In genomic region chr12:125065753-125066570, GRCh38 we compare ENCODE assay signal across 8 cellular contexts. TPM values are rescaled to one million over a fixed set of nuclear protein-coding genes. Genes with fewer than 3 reads are reported as not detected.
A peak's percentile ranks its signal among the peaks of the same experiment; 100 is the strongest.
DNase-seq lines count a peak whose midpoint lies in the region; ATAC-seq and TF ChIP-seq lines count a peak whose summit lies in the region.

No MANE protein-coding gene starts in this region.

- H3K27ac ChIP-seq in left lung (peak overlapping the region in 1 of 2 donors; percentile 61), tibial nerve (peak overlapping the region; percentile 47 to 79 (median 70))

- no peak overlapping the region for H3K27ac Mint-ChIP-seq in Caco-2 (ENCODE audit: unreplicated experiment)
- H3K27ac Mint-ChIP-seq in activated naive CD8-positive, alpha-beta T cell treated with anti-CD3 and anti-CD28 coated beads, Interleukin-2, amount 50 U/mL, for 24 hours, result peak overlapping the region; percentile 71

- intact Hi-C loops in Caco-2 (cut with micrococcal nuclease; ENCODE audit: unreplicated experiment), result loop anchor here (1.0 to 2.0 kb wide), 4 partner anchors 17 to 73 kb away; partner anchors contain the start of gene BRI3BP
- intact Hi-C loops in left lung (cut with DNase I), result no loop called here

- H3K9me3 ChIP-seq in Caco-2 (no peaks in the 10 kb centered on the region), left lung (peaks cover 0 to 2% of the 10 kb centered on the region in 2 donors), tibial nerve (no peaks in the 10 kb centered on the region)

- peaks cover 6% of the 10 kb centered on the region for H3K36me3 Mint-ChIP-seq in Caco-2 (ENCODE audit: insufficient read depth, unreplicated experiment)
- H3K36me3 Mint-ChIP-seq in activated naive CD8-positive, alpha-beta T cell treated with anti-CD3 and anti-CD28 coated beads, Interleukin-2, amount 50 U/mL, for 24 hours (ENCODE audit: low read depth), result peaks cover 1% of the 10 kb centered on the region

- no peaks in the 10 kb centered on the region for H3K27me3 ChIP-seq in Caco-2 (replicated peaks; ENCODE audit: control insufficient read depth, insufficient read depth, low read length)
- peaks cover 0 to 10% of the 10 kb centered on the region in 2 donors for H3K27me3 ChIP-seq in left lung
- no peaks in the 10 kb centered on the region for H3K27me3 ChIP-seq in tibial nerve

- H3K4me3 Mint-ChIP-seq in Caco-2 (ENCODE audit: unreplicated experiment), result peak overlapping the region; percentile 65
- H3K4me3 Mint-ChIP-seq in activated naive CD8-positive, alpha-beta T cell treated with anti-CD3 and anti-CD28 coated beads, Interleukin-2, amount 50 U/mL, for 24 hours, result peak overlapping the region; percentile 78

- TF ChIP-seq POLR2A in tibial nerve (IDR thresholded peaks at IDR 0.05), result no peak

- peak; percentile 8 for ATAC-seq in HG02642 (IDR thresholded peaks at IDR 0.05; ENCODE audit: poor library complexity, unreplicated experiment)
- ATAC-seq in activated naive CD8-positive, alpha-beta T cell treated with anti-CD3 and anti-CD28 coated beads, Interleukin-2, amount 50 U/mL, for 24 hours, result no peak
- no peak for ATAC-seq in left lung
- ATAC-seq in GM18511 (IDR thresholded peaks at IDR 0.05; ENCODE audit: unreplicated experiment), result no peak

- peaks cover 11% of the 10 kb centered on the region; the same call in 1 of the 2 replicates for H3K4me1 ChIP-seq in Caco-2
- H3K4me1 ChIP-seq in left lung, result peaks cover 0 to 24% of the 10 kb centered on the region in 2 donors
- peaks cover 0 to 27% (median 11%) of the 10 kb centered on the region in 4 donors for H3K4me1 ChIP-seq in tibial nerve

- H3K4me1 Mint-ChIP-seq in Caco-2 (ENCODE audit: low read depth, unreplicated experiment), result peaks cover 7% of the 10 kb centered on the region
- H3K4me1 Mint-ChIP-seq in activated naive CD8-positive, alpha-beta T cell treated with anti-CD3 and anti-CD28 coated beads, Interleukin-2, amount 50 U/mL, for 24 hours, result peaks cover 11% of the 10 kb centered on the region

- POLR2A ChIA-PET in Caco-2 (lab: Charles Lee), result interaction anchor here (2.5 kb wide), 1 partner anchor 16 kb away, joined by 9 read pairs; no protein-coding TSS in a partner anchor

- TSS peak; percentile 47 for BruUV-seq in Caco-2 (replicated peaks; lab: Mats Ljungman, UMichigan)

- TF ChIP-seq CTCF in Caco-2 (IDR thresholded peaks at IDR 0.05; ENCODE audit: insufficient read depth in 1 of 2, low read depth in 1 of 2, low read length in 1 of 2, severe bottlenecking in 1 of 2, unreplicated experiment in 1 of 2) (no peak), left lung (IDR thresholded peaks at IDR 0.05) (no peak), tibial nerve (IDR thresholded peaks at IDR 0.05) (no peak)

- CTCF ChIA-PET in Caco-2 (lab: Charles Lee), result interaction anchor here (0.5 kb wide), 2 partner anchors 28 to 260 kb away, joined by 3 read pairs; no protein-coding TSS in a partner anchor

- 40 to 48% methylated on average over 19 to 23 of the region's 23 CpGs for WGBS in tibial nerve, 2 donors

- no peaks in the 10 kb centered on the region for H3K9me3 Mint-ChIP-seq in Caco-2 (ENCODE audit: unreplicated experiment)
- H3K9me3 Mint-ChIP-seq in activated naive CD8-positive, alpha-beta T cell treated with anti-CD3 and anti-CD28 coated beads, Interleukin-2, amount 50 U/mL, for 24 hours, result no peaks in the 10 kb centered on the region

- H3K36me3 ChIP-seq in Caco-2 (ENCODE audit: control insufficient read depth, insufficient read depth, low read length) (peaks cover 1% of the 10 kb centered on the region; the same call in 1 of the 2 replicates), left lung (no peaks in the 10 kb centered on the region), tibial nerve (peaks cover 0 to 7% (median 0%) of the 10 kb centered on the region in 3 donors)

- DNase-seq in Caco-2, result no peak
- no peak for DNase-seq in activated naive CD8-positive, alpha-beta T cell treated with anti-CD3 and anti-CD28 coated beads, Interleukin-2, amount 50 U/mL, for 24 hours
- no peak for DNase-seq in left lung
- DNase-seq in tibial nerve (ENCODE audit: low spot score in 2 of 2), result no peak
- DNase-seq in putamen (ENCODE audit: low spot score), result no peak
- DNase-seq in DMS114 treated with DMSO at 0.1 percent for 48 hours (lab: John Stamatoyannopoulos, UW; ENCODE audit: unreplicated experiment), result no peak

- no peaks in the 10 kb centered on the region for H3K27me3 Mint-ChIP-seq in Caco-2 (ENCODE audit: insufficient read depth, unreplicated experiment)
- peaks cover 10% of the 10 kb centered on the region for H3K27me3 Mint-ChIP-seq in activated naive CD8-positive, alpha-beta T cell treated with anti-CD3 and anti-CD28 coated beads, Interleukin-2, amount 50 U/mL, for 24 hours

- H3K4me3 ChIP-seq in Caco-2 (ENCODE audit: low read depth, low read length), result peak overlapping the region; percentile 86
- H3K4me3 ChIP-seq in left lung, result peak overlapping the region; percentile 72 to 77
- H3K4me3 ChIP-seq in tibial nerve, result peak overlapping the region; percentile 63 to 94 (median 80)

- no peak for TF ChIP-seq EP300 in tibial nerve (IDR thresholded peaks at IDR 0.05)

RNA-seq across cellular contexts. Expression of gene AACS, which starts 0.7 kb away (rescaled TPM):
- total RNA-seq in Caco-2 (2022) (31.3 and 31.8 TPM in 2 replicates), left lung (10 to 100 TPM; 27.6 to 36.9 TPM), tibial nerve (10 to 100 TPM; 17.9 to 29.7 (median 23.6) TPM)
